Comparison of ENCODE assay signal across 8 cellular contexts in genomic region chr20:34559311-34560140, GRCh38. TPM values are rescaled to one million over a fixed set of nuclear protein-coding genes. Genes with fewer than 3 reads are reported as not detected.
A peak's percentile ranks its signal among the peaks of the same experiment; 100 is the strongest.
DNase-seq lines count a peak whose midpoint lies in the region; ATAC-seq and TF ChIP-seq lines count a peak whose summit lies in the region.

No MANE protein-coding gene starts in this region.

- H3K27me3 ChIP-seq in esophagus squamous epithelium (no peaks in the 10 kb centered on the region), neutrophil (no peaks in the 10 kb centered on the region)

- H3K4me1 ChIP-seq in esophagus squamous epithelium (peaks cover 6 to 34% (median 12%) of the 10 kb centered on the region in 3 donors), neutrophil (ENCODE audit: control insufficient read depth in 1 of 2, insufficient read depth in 1 of 2, low read depth in 1 of 2, low read length in 1 of 2) (peaks cover 14 to 20% of the 10 kb centered on the region in 2 experiments)

- H3K27ac ChIP-seq in esophagus squamous epithelium (peak overlapping the region; percentile 86 to 98 (median 92)), neutrophil (peak overlapping the region; percentile 92)

- TF ChIP-seq CTCF in AG10803 (conservative IDR thresholded peaks at IDR 0.05; ENCODE audit: low read length): peak; percentile 7; the same call in 1 of the 2 replicates
- TF ChIP-seq CTCF in esophagus squamous epithelium (IDR thresholded peaks at IDR 0.05): no peak
- no peak for TF ChIP-seq CTCF in neutrophil (IDR thresholded peaks at IDR 0.05)

- H3K36me3 ChIP-seq in esophagus squamous epithelium (peaks cover 0 to 6% (median 0%) of the 10 kb centered on the region in 3 donors), neutrophil (peaks cover 11% of the 10 kb centered on the region)

- H3K4me3 ChIP-seq in AG10803 (ENCODE audit: low read length): peak overlapping the region; percentile 81
- H3K4me3 ChIP-seq in esophagus squamous epithelium: peak overlapping the region; percentile 48 to 86 (median 68)
- H3K4me3 ChIP-seq in neutrophil (ENCODE audit: low read depth in 1 of 2, low read length in 1 of 2): peak overlapping the region in 1 of 2 experiments; percentile 86

- no peak for DNase-seq in AG10803 (ENCODE audit: low read depth)
- DNase-seq in T-helper 9 cell: peak; percentile 12
- DNase-seq in esophagus squamous epithelium (lab: John Stamatoyannopoulos, UW): no peak
- no peak for DNase-seq in NCI-H82 (lab: John Stamatoyannopoulos, UW)
- no peak for DNase-seq in NCI-H2107 (lab: John Stamatoyannopoulos, UW)
- DNase-seq in activated gamma-delta T cell treated with Interleukin-2 at 50 U/mL for 16 hours: no peak

- intact Hi-C loops in esophagus squamous epithelium (cut with DNase I): no loop called here

- 74 to 90% methylated on average over 2 to 13 of the region's 43 CpGs for WGBS in esophagus squamous epithelium, 2 donors

- no peaks in the 10 kb centered on the region for H3K9me3 ChIP-seq in esophagus squamous epithelium
- no peaks in the 10 kb centered on the region for H3K9me3 ChIP-seq in neutrophil

- no peak for TF ChIP-seq POLR2A in esophagus squamous epithelium (IDR thresholded peaks at IDR 0.05)

- ATAC-seq in GM18868 (IDR thresholded peaks at IDR 0.05; ENCODE audit: unreplicated experiment): no peak

RNA-seq across cellular contexts. Expression of gene MAP1LC3A, which starts 1.0 kb away (rescaled TPM):
- 10 to 100 TPM in 3 of 4 donors, 1 to 10 TPM in 1; 7.5 to 24.6 (median 19.4) TPM for total RNA-seq in esophagus squamous epithelium

RNA-seq across cellular contexts. Expression of gene DYNLRB1, which starts 43.3 kb away (rescaled TPM):
- total RNA-seq in esophagus squamous epithelium: 100 to 1,000 TPM in 2 of 4 donors, 10 to 100 TPM in 2; 77.9 to 108 (median 97.2) TPM
